In genomic region chr7:112467867-112468266, GRCh38 we compare ENCODE assay signal across 22 cellular contexts.
"Had no signal": no experiment of that assay in that cellular context is flagged by ENCODE, and none has a peak within 500 bp of the region (broad histone marks: within the 10 kb centered on the region; RNA-seq: fewer than 3 reads in every experiment).

No MANE protein-coding gene starts in this region.

- H3K9me3 ChIP-seq: left ventricle myocardium inferior, ovary, tibial nerve, upper lobe of left lung, vagina had no signal

- ATAC-seq: natural killer cell; right cardiac atrium; stimulated activated memory B cell treated with anti-CD40 and anti-IgM and Interleukin-4, amounts not matched to agents 10 μg/mL and 1 μg/mL and 100 μg/mL, for 72 hours; stimulated activated naive CD8-positive, alpha-beta T cell treated with anti-CD3 and anti-CD28 coated beads, Interleukin-15, amount 100 ng/mL, for 72 hours had no signal

- H3K4me1 ChIP-seq: vagina had no signal

- H3K27me3 ChIP-seq: ovary, tibial nerve, upper lobe of left lung, vagina had no signal

- H3K4me3 ChIP-seq: left ventricle myocardium inferior, lung, ovary, smooth muscle cell, tibial nerve, upper lobe of left lung, vagina had no signal

- H3K36me3 ChIP-seq: ovary had no signal

- DNase-seq: hippocampal formation; left ventricle myocardium inferior; mesendoderm; naive B cell; natural killer cell; nephron progenitor cell; ovary; retina; right cardiac atrium; stimulated activated CD4-positive, alpha-beta T cell treated with anti-CD3 and anti-CD28 coated beads, Interleukin-1b, Interleukin-23, amount 100 ng/mL, for 48 hours; stimulated activated CD4-positive, alpha-beta T cell treated with anti-CD3 and anti-CD28 coated beads, Interleukin-2, amount 100 ng/mL, for 48 hours; stimulated activated CD4-positive, alpha-beta T cell treated with anti-CD3 and anti-CD28 coated beads, Interleukin-4, amount 100 ng/mL, for 4 hours; stimulated activated CD8-positive, alpha-beta memory T cell treated with anti-CD3 and anti-CD28 coated beads, Interleukin-4, amount 100 ng/mL, for 48 hours; stimulated activated naive CD4-positive, alpha-beta T cell treated with Interleukin-2 at 50 U/mL for 16 hours; stimulated activated naive CD8-positive, alpha-beta T cell treated with anti-CD3 and anti-CD28 coated beads, Interleukin-15, amount 100 ng/mL, for 72 hours; substantia nigra; upper lobe of left lung had no signal

- H3K27ac ChIP-seq: left ventricle myocardium inferior, ovary, tibial nerve, upper lobe of left lung, vagina had no signal
